In the genomic region with DNA sequence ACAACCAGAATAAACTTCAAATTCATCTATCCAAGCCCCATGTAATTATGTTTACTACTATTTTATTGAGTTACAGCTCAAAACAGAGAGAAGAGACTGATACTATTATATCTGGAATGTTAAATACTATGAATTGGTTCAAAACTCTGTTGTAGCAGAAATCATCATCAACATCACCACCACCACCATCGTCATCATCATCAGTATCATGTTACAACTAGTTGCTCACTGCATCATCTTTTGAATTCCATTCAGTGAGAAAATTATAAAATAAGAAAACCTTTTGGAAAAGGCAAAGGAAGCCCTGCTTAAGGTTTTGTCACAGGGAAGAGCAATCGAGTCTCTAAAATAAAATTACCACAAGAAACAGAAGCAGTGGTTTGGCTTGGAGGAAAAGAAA, we compare ENCODE assay signal across 17 cellular contexts. TPM values are rescaled to one million over a fixed set of nuclear protein-coding genes. Genes with fewer than 3 reads are reported as not detected.
"Had no signal": no experiment of that assay in that cellular context is flagged by ENCODE, and none has a peak within 500 bp of the region (broad histone marks: within the 10 kb centered on the region; RNA-seq: fewer than 3 reads in every experiment).

No MANE protein-coding gene starts in this region.

- H3K27ac Mint-ChIP-seq: nephron; T-helper 2 cell treated with Interferon-gamma antibody and Interleukin-4, amounts not matched to agents 5 μg/mL and 100 μg/mL, for 36 hours had no signal

- H3K4me3 Mint-ChIP-seq: nephron; T-helper 2 cell treated with Interferon-gamma antibody and Interleukin-4, amounts not matched to agents 5 μg/mL and 100 μg/mL, for 36 hours had no signal

- ATAC-seq: foreskin keratinocyte, mucosa of descending colon had no signal

- H3K4me1 Mint-ChIP-seq: nephron had no signal

- DNase-seq: activated CD4-positive, alpha-beta T cell treated with anti-CD3 and anti-CD28 coated beads, Interleukin-2, amount 50 U/mL, for 4 hours; activated CD4-positive, CD25-positive, alpha-beta regulatory T cell treated with anti-CD3 and anti-CD28 coated beads, Interleukin-2, amount 50 U/mL, for 72 hours; activated naive CD4-positive, alpha-beta T cell; activated T-cell treated with anti-CD3 and anti-CD28 coated beads, Interleukin-2, amount 50 U/mL, for 48 hours; adrenal gland; central memory CD4-positive, alpha-beta T cell; dermis blood vessel endothelial cell; foreskin keratinocyte; mammary epithelial cell; mucosa of descending colon; occipital lobe; stimulated activated CD4-positive, alpha-beta T cell treated with anti-CD3 and anti-CD28 coated beads, Interleukin-2, amount 100 ng/mL, for 48 hours; stimulated activated naive CD4-positive, alpha-beta T cell treated with Interleukin-2 at 50 U/mL for 16 hours had no signal

RNA-seq across cellular contexts. Expression of gene THEMIS, which starts 36.2 kb away (rescaled TPM):
- total RNA-seq: dermis blood vessel endothelial cell, epithelial cell of proximal tubule, foreskin keratinocyte, mammary epithelial cell, pulmonary artery endothelial cell had no signal
- polyA plus RNA-seq: foreskin keratinocyte, mammary epithelial cell had no signal
